Comparison of ENCODE assay signal across 19 cellular contexts in genomic region chr5:90297045-90297764, GRCh38.
DNase-seq lines count a peak whose midpoint lies in the region; ATAC-seq and TF ChIP-seq lines count a peak whose summit lies in the region.
"Had no signal": no experiment of that assay in that cellular context is flagged by ENCODE, and none has a peak within 500 bp of the region (broad histone marks: within the 10 kb centered on the region; RNA-seq: fewer than 3 reads in every experiment).

No MANE protein-coding gene starts in this region.

- H3K4me1 ChIP-seq in HAP-1, result peaks cover 20% of the 10 kb centered on the region
- no peaks in the 10 kb centered on the region; the same call in 1 of the 2 replicates for H3K4me1 ChIP-seq in Panc1 (ENCODE audit: control insufficient read depth, insufficient read depth, low read length)
- peaks cover 8% of the 10 kb centered on the region for H3K4me1 ChIP-seq in endodermal cell (ENCODE audit: control insufficient read depth, insufficient read depth, low read length)

- H3K27ac ChIP-seq in Panc1 (ENCODE audit: low read length) (no peak overlapping the region), endodermal cell (ENCODE audit: low read depth, low read length) (no peak overlapping the region)
- H3K27ac ChIP-seq: BLaER1, GM23248, HL-60 had no signal

- no peak; the same call in 1 of the 2 replicates for ATAC-seq in Panc1
- ATAC-seq in GM19397 (IDR thresholded peaks at IDR 0.05; ENCODE audit: unreplicated experiment), result no peak
- ATAC-seq in HG03354 (IDR thresholded peaks at IDR 0.05; ENCODE audit: poor library complexity, severe bottlenecking, unreplicated experiment), result no peak
- ATAC-seq: T-cell had no signal

- intact Hi-C loops in Panc1 (cut with micrococcal nuclease; ENCODE audit: unreplicated experiment), result no loop called here

- in situ Hi-C loops in HAP-1 (cut with MboI; ENCODE audit: low sequenced_read_pairs) (no loop called here), Panc1 (cut with HindIII; ENCODE audit: low pct_unique_long_range_greater_than_20kb, low sequenced_read_pairs) (no loop called here)

- H3K27me3 Mint-ChIP-seq in endodermal cell (ENCODE audit: insufficient read depth) (peaks cover 52% of the 10 kb centered on the region), nephron progenitor cell (ENCODE audit: low read depth, poor library complexity) (no peaks in the 10 kb centered on the region)

- H3K36me3 ChIP-seq in HAP-1 (replicated peaks), result no peaks in the 10 kb centered on the region
- H3K36me3 ChIP-seq in Panc1 (ENCODE audit: control insufficient read depth, insufficient read depth, low read length), result no peaks in the 10 kb centered on the region
- no peaks in the 10 kb centered on the region for H3K36me3 ChIP-seq in endodermal cell (ENCODE audit: control insufficient read depth, insufficient read depth, low read length)
- H3K36me3 ChIP-seq: BLaER1 had no signal

- H3K36me3 Mint-ChIP-seq in endodermal cell (ENCODE audit: low read depth), result no peaks in the 10 kb centered on the region
- no peaks in the 10 kb centered on the region for H3K36me3 Mint-ChIP-seq in nephron progenitor cell (ENCODE audit: low read depth)
- H3K36me3 Mint-ChIP-seq: CD8-positive, alpha-beta memory T cell; T-cell had no signal

- H3K9me3 Mint-ChIP-seq in endodermal cell (no peaks in the 10 kb centered on the region), nephron progenitor cell (peaks cover 4% of the 10 kb centered on the region)
- H3K9me3 Mint-ChIP-seq: T-cell had no signal

- H3K9ac ChIP-seq in endodermal cell (ENCODE audit: extremely low read depth, low read length, poor library complexity, severe bottlenecking), result no peak overlapping the region
- H3K9ac ChIP-seq: BLaER1, GM23248, SK-N-SH had no signal

- H3K9me3 ChIP-seq in HAP-1 (no peaks in the 10 kb centered on the region), Panc1 (ENCODE audit: control insufficient read depth, insufficient read depth, low read depth, low read length) (no peaks in the 10 kb centered on the region), endodermal cell (ENCODE audit: control insufficient read depth, low read length) (no peaks in the 10 kb centered on the region)
- H3K9me3 ChIP-seq: SK-N-SH had no signal

- POLR2A ChIA-PET in Panc1 (lab: Charles Lee), result no interaction called here

- H3K4me1 Mint-ChIP-seq in endodermal cell, result peaks cover 27% of the 10 kb centered on the region
- H3K4me1 Mint-ChIP-seq in nephron progenitor cell, result no peaks in the 10 kb centered on the region
- H3K4me1 Mint-ChIP-seq: CD8-positive, alpha-beta memory T cell; T-cell had no signal

- no peaks in the 10 kb centered on the region for H3K27me3 ChIP-seq in HAP-1 (ENCODE audit: low read depth)
- H3K27me3 ChIP-seq in Panc1 (ENCODE audit: control insufficient read depth, insufficient read depth, low read length), result no peaks in the 10 kb centered on the region
- peaks cover 46% of the 10 kb centered on the region for H3K27me3 ChIP-seq in endodermal cell (ENCODE audit: control insufficient read depth, insufficient read depth, low read length, poor library complexity, severe bottlenecking)
- H3K27me3 ChIP-seq: BLaER1 had no signal

- DNase-seq in HAP-1 (ENCODE audit: low spot score in 2 of 2), result peak; percentile 17 to 44
- no peak for DNase-seq in Panc1 (ENCODE audit: low read depth, low spot score)
- peak; percentile 77 for DNase-seq in endodermal cell
- no peak for DNase-seq in nephron progenitor cell
- no peak for DNase-seq in NCI-H146 (lab: John Stamatoyannopoulos, UW)
- DNase-seq: CD8-positive, alpha-beta memory T cell; DMS79 treated with DMSO at 0.1 percent for 48 hours; GM23248; NCI-H1436 treated with DMSO at 0.1 percent for 48 hours; NCI-H2081 treated with DMSO at 0.1 percent for 48 hours; NCI-H2227 treated with DMSO at 0.1 percent for 48 hours; NCI-H524; Right ventricle myocardium superior; SK-N-SH; T-cell had no signal

- BruUV-seq in Panc1 (replicated peaks; lab: Mats Ljungman, UMichigan), result no TSS peak

- WGBS in endodermal cell (ENCODE audit: insufficient coverage in 1 of 2, insufficient read length in 1 of 2), 2 experiments, result 34 to 39% methylated on average over 6 to 7 of the region's 7 CpGs

- no peak overlapping the region for H3K4me3 ChIP-seq in HAP-1
- H3K4me3 ChIP-seq in Panc1 (ENCODE audit: low read depth in 2 of 2, low read length in 2 of 2), result no peak overlapping the region
- H3K4me3 ChIP-seq in endodermal cell (ENCODE audit: low read length), result no peak overlapping the region
- H3K4me3 ChIP-seq: BLaER1, GM23248 had no signal

- TF ChIP-seq CTCF in Panc1 (IDR thresholded peaks at IDR 0.05) (0 out of 2 replicates have a peak, but pooled peaks have one; percentile 3), endodermal cell (conservative IDR thresholded peaks at IDR 0.05) (peak; percentile 15), nephron progenitor cell (IDR thresholded peaks at IDR 0.05) (no peak)

- no peak overlapping the region for H3K4me3 Mint-ChIP-seq in endodermal cell
- no peak overlapping the region for H3K4me3 Mint-ChIP-seq in nephron progenitor cell
- H3K4me3 Mint-ChIP-seq: CD8-positive, alpha-beta memory T cell; T-cell had no signal

- CTCF ChIA-PET in Panc1 (lab: Charles Lee), result no interaction called here

- H3K27ac Mint-ChIP-seq in endodermal cell (no peak overlapping the region), nephron progenitor cell (no peak overlapping the region)
- H3K27ac Mint-ChIP-seq: CD8-positive, alpha-beta memory T cell; T-cell had no signal

Comparison
In these comparisons a context has a peak if more than half of its experiments do, and no peak if none do; other contexts are left out.
1. DNase-seq: peak in HAP-1 (2 of 2) and endodermal cell (single experiment); none in Panc1 (single experiment), nephron progenitor cell (single experiment) and NCI-H146 (single experiment).